Comparison of ENCODE assay signal across 20 cellular contexts in genomic region chr6:134421496-134421895, GRCh38.
DNase-seq lines count a peak whose midpoint lies in the region; ATAC-seq and TF ChIP-seq lines count a peak whose summit lies in the region.
"Had no signal": no experiment of that assay in that cellular context is flagged by ENCODE, and none has a peak within 500 bp of the region (broad histone marks: within the 10 kb centered on the region; RNA-seq: fewer than 3 reads in every experiment).

No MANE protein-coding gene starts in this region.

- H3K27ac Mint-ChIP-seq in activated T-helper 17 cell treated with anti-CD3 and anti-CD28 coated beads, Interleukin-2, amount 50 U/mL, for 72 hours = no peak overlapping the region
- H3K27ac Mint-ChIP-seq: nephron progenitor cell had no signal

- H3K4me1 Mint-ChIP-seq in activated T-helper 17 cell treated with anti-CD3 and anti-CD28 coated beads, Interleukin-2, amount 50 U/mL, for 72 hours = peaks cover 17% of the 10 kb centered on the region
- H3K4me1 Mint-ChIP-seq: nephron progenitor cell had no signal

- no peak overlapping the region for H3K4me3 ChIP-seq in AG10803 (ENCODE audit: low read length)
- no peak overlapping the region for H3K4me3 ChIP-seq in choroid plexus epithelial cell (ENCODE audit: low read depth, low read length)
- H3K4me3 ChIP-seq: gastroesophageal sphincter, lung, SK-N-MC, uterus had no signal

- H3K4me3 Mint-ChIP-seq in activated T-helper 17 cell treated with anti-CD3 and anti-CD28 coated beads, Interleukin-2, amount 50 U/mL, for 72 hours = no peak overlapping the region
- H3K4me3 Mint-ChIP-seq: nephron progenitor cell had no signal

- H3K9me3 Mint-ChIP-seq in activated T-helper 17 cell treated with anti-CD3 and anti-CD28 coated beads, Interleukin-2, amount 50 U/mL, for 72 hours = no peaks in the 10 kb centered on the region
- H3K9me3 Mint-ChIP-seq: nephron progenitor cell had no signal

- DNase-seq in AG10803 (ENCODE audit: low read depth) (peak; percentile 79), LHCN-M2 (ENCODE audit: low read depth) (peak; percentile 64), choroid plexus epithelial cell (ENCODE audit: low read depth) (peak; percentile 79), lung microvascular endothelial cell (ENCODE audit: low read depth in 2 of 2) (peak; percentile 38 to 65), NCI-H1694 treated with DMSO at 0.1 percent for 48 hours (lab: John Stamatoyannopoulos, UW) (no peak), ureter (ENCODE audit: low spot score) (no peak)
- DNase-seq in stimulated activated naive CD4-positive, alpha-beta T cell (lab: John Stamatoyannopoulos, UW) = no peak
- DNase-seq: activated CD4-positive, alpha-beta T cell treated with anti-CD3 and anti-CD28 coated beads for 48 hours; activated naive CD4-positive, alpha-beta T cell treated with anti-CD3 and anti-CD28 coated beads, Interleukin-2, amount 50 U/mL, for 16 hours; effector memory CD4-positive, alpha-beta T cell; GF-D8; Karpas-422; NCI-H1436 treated with DMSO at 0.1 percent for 48 hours; NCI-H446 treated with DMSO at 0.1 percent for 48 hours; nephron progenitor cell; uterus had no signal

- ATAC-seq in activated T-helper 17 cell treated with anti-CD3 and anti-CD28 coated beads, Interleukin-2, amount 50 U/mL, for 72 hours (replicated peaks) = no peak
- ATAC-seq: gastroesophageal sphincter had no signal

- peaks cover 3% of the 10 kb centered on the region for H3K27me3 Mint-ChIP-seq in activated T-helper 17 cell treated with anti-CD3 and anti-CD28 coated beads, Interleukin-2, amount 50 U/mL, for 72 hours

- H3K36me3 Mint-ChIP-seq in activated T-helper 17 cell treated with anti-CD3 and anti-CD28 coated beads, Interleukin-2, amount 50 U/mL, for 72 hours (ENCODE audit: low read depth) = no peaks in the 10 kb centered on the region

- no peak for TF ChIP-seq CTCF in AG10803 (conservative IDR thresholded peaks at IDR 0.05; ENCODE audit: low read length)
- TF ChIP-seq CTCF in choroid plexus epithelial cell (conservative IDR thresholded peaks at IDR 0.05; ENCODE audit: low read depth, low read length) = no peak

Comparison
In these comparisons a context has a peak if more than half of its experiments do, and no peak if none do; other contexts are left out.
1. DNase-seq: peak in AG10803 (single experiment), LHCN-M2 (single experiment), choroid plexus epithelial cell (single experiment) and lung microvascular endothelial cell (2 of 2); none in NCI-H1694 treated with DMSO at 0.1 percent for 48 hours (single experiment), ureter (single experiment) and stimulated activated naive CD4-positive, alpha-beta T cell (0 of 6).